In genomic region chr22:41448189-41448808, GRCh38 we compare ENCODE assay signal across 8 cellular contexts. TPM values are rescaled to one million over a fixed set of nuclear protein-coding genes. Genes with fewer than 3 reads are reported as not detected.
DNase-seq lines count a peak whose midpoint lies in the region; ATAC-seq and TF ChIP-seq lines count a peak whose summit lies in the region.

No MANE protein-coding gene starts in this region.

- H3K9me3 Mint-ChIP-seq in Caco-2 (ENCODE audit: unreplicated experiment) (no peaks in the 10 kb centered on the region), IgD-negative memory B cell (peaks cover 0 to 2% (median 0%) of the 10 kb centered on the region in 3 donors)

- DNase-seq in Caco-2 (peak; percentile 96 to 98), OCI-M1 (lab: John Stamatoyannopoulos, UW) (peak; percentile 99), activated T-cell treated with anti-CD3 and anti-CD28 coated beads for 48 hours (ENCODE audit: low read depth) (peak; percentile 83), epithelial cell of prostate (ENCODE audit: low read depth, low spot score) (peak; percentile 95)
- DNase-seq in stimulated activated CD8-positive, alpha-beta memory T cell treated with anti-CD3 and anti-CD28 coated beads, Interleukin-2, amount 100 ng/mL, for 48 hours (ENCODE audit: low read depth in 2 of 2): peak; percentile 76 to 84

- H3K4me3 ChIP-seq in Caco-2 (ENCODE audit: low read depth, low read length): peak overlapping the region; percentile 93
- peak overlapping the region; percentile 67 for H3K4me3 ChIP-seq in mononuclear cell (ENCODE audit: low read length)

- TF ChIP-seq CTCF in Caco-2 (IDR thresholded peaks at IDR 0.05; ENCODE audit: insufficient read depth in 1 of 2, low read depth in 1 of 2, low read length in 1 of 2, severe bottlenecking in 1 of 2, unreplicated experiment in 1 of 2): no peak

- no peaks in the 10 kb centered on the region; the same call in 1 of the 2 replicates for H3K4me1 ChIP-seq in Caco-2
- peaks cover 17% of the 10 kb centered on the region for H3K4me1 ChIP-seq in mononuclear cell (ENCODE audit: insufficient read depth, low read length)

- BruUV-seq in Caco-2 (replicated peaks; lab: Mats Ljungman, UMichigan): no TSS peak

- H3K36me3 Mint-ChIP-seq in Caco-2 (ENCODE audit: insufficient read depth, unreplicated experiment) (peaks cover 75% of the 10 kb centered on the region), IgD-negative memory B cell (peaks cover 5% of the 10 kb centered on the region)

- H3K27ac Mint-ChIP-seq in Caco-2 (ENCODE audit: unreplicated experiment): peak overlapping the region; percentile 98
- peak overlapping the region; percentile 91 to 100 (median 99) for H3K27ac Mint-ChIP-seq in IgD-negative memory B cell

- H3K27ac ChIP-seq in epithelial cell of prostate: peak overlapping the region; percentile 94

- H3K9me3 ChIP-seq in Caco-2: no peaks in the 10 kb centered on the region
- no peaks in the 10 kb centered on the region for H3K9me3 ChIP-seq in mononuclear cell (ENCODE audit: low read depth, low read length)

- no peaks in the 10 kb centered on the region for H3K36me3 ChIP-seq in Caco-2 (ENCODE audit: control insufficient read depth, insufficient read depth, low read length)

- H3K27me3 Mint-ChIP-seq in Caco-2 (ENCODE audit: insufficient read depth, unreplicated experiment) (no peaks in the 10 kb centered on the region), IgD-negative memory B cell (no peaks in the 10 kb centered on the region)

- H3K4me1 Mint-ChIP-seq in Caco-2 (ENCODE audit: low read depth, unreplicated experiment): peaks cover 13% of the 10 kb centered on the region
- peaks cover 14 to 23% (median 21%) of the 10 kb centered on the region in 3 donors for H3K4me1 Mint-ChIP-seq in IgD-negative memory B cell

- intact Hi-C loops in Caco-2 (cut with micrococcal nuclease; ENCODE audit: unreplicated experiment): loop anchor here (1.0 kb wide), 1 partner anchor 20 kb away; the partner anchor contains the start of gene PHF5A

- CTCF ChIA-PET in Caco-2 (lab: Charles Lee): interaction anchor here (0.6 to 0.7 kb wide), 3 partner anchors 67 to 159 kb away, joined by 3 read pairs; no protein-coding TSS in a partner anchor

- ATAC-seq in GM21528 (IDR thresholded peaks at IDR 0.05; ENCODE audit: low FRiP score, unreplicated experiment): peak; percentile 49

- H3K27me3 ChIP-seq in Caco-2 (replicated peaks; ENCODE audit: control insufficient read depth, insufficient read depth, low read length) (no peaks in the 10 kb centered on the region), mononuclear cell (ENCODE audit: insufficient read depth, low read length) (no peaks in the 10 kb centered on the region)

- POLR2A ChIA-PET in Caco-2 (lab: Charles Lee): interaction anchor here (0.5 to 6.2 kb wide), 19 partner anchors 9 to 1545 kb away, joined by 3 to 122 read pairs (median 6); partner anchors contain the start of genes ACO2, DESI1, PHF5A and RANGAP1

- peak overlapping the region; percentile 99 for H3K4me3 Mint-ChIP-seq in Caco-2 (ENCODE audit: unreplicated experiment)
- H3K4me3 Mint-ChIP-seq in IgD-negative memory B cell: peak overlapping the region; percentile 80 to 97 (median 95)

RNA-seq across cellular contexts. Expression of gene TOB2, which starts 1.7 kb away (rescaled TPM):
- total RNA-seq in Caco-2 (2022) (49.0 and 52.5 TPM in 2 replicates), mononuclear cell (7.2 TPM)
- 52.2 TPM for polyA plus RNA-seq in IgD-negative memory B cell

RNA-seq across cellular contexts. Expression of gene PHF5A, which starts 20.2 kb away (rescaled TPM):
- total RNA-seq in Caco-2 (2022) (75.4 and 78.6 TPM in 2 replicates), mononuclear cell (55.4 TPM)
- polyA plus RNA-seq in IgD-negative memory B cell: 23.8 TPM

RNA-seq across cellular contexts. Expression of gene ACO2, which starts 20.6 kb away (rescaled TPM):
- total RNA-seq in Caco-2 (2022) (90.5 and 95.5 TPM in 2 replicates), mononuclear cell (41.6 TPM)
- polyA plus RNA-seq in IgD-negative memory B cell: 132 TPM

Comparison
In these comparisons a context has a peak if more than half of its experiments do, and no peak if none do; other contexts are left out.
1. Peak in every context shown above with its lines: DNase-seq, ATAC-seq, H3K4me3 ChIP-seq and H3K27ac ChIP-seq.